In the genomic region with DNA sequence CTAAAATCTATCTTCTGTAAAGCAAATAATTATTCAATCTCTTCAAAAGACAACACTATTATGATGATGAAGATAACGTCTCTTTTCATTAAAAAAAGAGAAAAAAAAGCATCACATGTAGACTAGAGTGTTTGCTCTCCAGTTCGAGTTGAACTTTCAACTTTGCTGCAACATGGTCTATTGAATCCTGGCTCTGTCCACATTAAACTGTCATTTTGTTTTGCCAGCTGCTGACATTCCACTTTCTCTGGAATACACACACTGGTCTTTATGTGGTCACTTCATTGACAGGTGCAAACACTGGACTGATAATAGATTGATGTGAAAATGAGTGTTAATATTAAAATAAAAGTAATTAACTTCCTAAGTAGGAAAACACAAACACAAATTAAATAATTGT, we compare ENCODE assay signal across 20 cellular contexts.
"Had no signal": no experiment of that assay in that cellular context is flagged by ENCODE, and none has a peak within 500 bp of the region (broad histone marks: within the 10 kb centered on the region; RNA-seq: fewer than 3 reads in every experiment).

No MANE protein-coding gene starts in this region.

- FAIRE-seq: colon, urothelium cell line had no signal

- H3K36me3 ChIP-seq: brain microvascular endothelial cell, lower lobe of right lung, neutrophil, thyroid gland had no signal

- ATAC-seq: activated CD4-positive, CD25-positive, alpha-beta regulatory T cell treated with anti-CD3 and anti-CD28 coated beads, Interleukin-2, amount 50 U/mL, for 24 hours; activated T-cell treated with anti-CD3 and anti-CD28 coated beads, Interleukin-2, amount 50 U/mL, for 4 hours; lower lobe of right lung; natural killer cell treated with Interleukin-12 subunit alpha and Interleukin-12 subunit beta and Interleukin-15 and Interleukin-18, amount 100 ng/mL, for 72 hours had no signal

- H3K27ac Mint-ChIP-seq: activated CD4-positive, alpha-beta T cell treated with anti-CD3 and anti-CD28 coated beads, Interleukin-2, amount 10 ng/mL, durations not matched to agents 7 days and 5 days; endodermal cell; natural killer cell treated with Interleukin-12 subunit alpha and Interleukin-12 subunit beta and Interleukin-15 and Interleukin-18, amount 100 ng/mL, for 72 hours had no signal

- H3K9me3 ChIP-seq: lower lobe of right lung, neutrophil, thyroid gland had no signal

- H3K4me1 ChIP-seq: lower lobe of right lung, thyroid gland had no signal

- DNase-seq: activated CD4-positive, alpha-beta T cell treated with anti-CD3 and anti-CD28 coated beads, Interleukin-2, amount 10 ng/mL, durations not matched to agents 7 days and 5 days; activated CD8-positive, alpha-beta memory T cell treated with anti-CD3 and anti-CD28 coated beads, Interleukin-2, amount 50 U/mL, for 4 hours; activated effector memory CD4-positive, alpha-beta T cell treated with Interleukin-2 at 50 U/mL for 16 hours; activated naive CD4-positive, alpha-beta T cell treated with anti-CD3 and anti-CD28 coated beads, Interleukin-2, amount 50 U/mL, for 16 hours; activated T-cell treated with anti-CD3 and anti-CD28 coated beads, Interleukin-2, amount 50 U/mL, for 4 hours; aorta; brain microvascular endothelial cell; central memory CD4-positive, alpha-beta T cell; endodermal cell; foreskin fibroblast; lower lobe of right lung; stimulated activated CD8-positive, alpha-beta memory T cell treated with anti-CD3 and anti-CD28 coated beads, Interleukin-4, amount 100 ng/mL, for 48 hours; stimulated activated naive CD4-positive, alpha-beta T cell treated with Interleukin-2 at 50 U/mL for 16 hours; thyroid gland had no signal

- H3K36me3 Mint-ChIP-seq: natural killer cell treated with Interleukin-12 subunit alpha and Interleukin-12 subunit beta and Interleukin-15 and Interleukin-18, amount 100 ng/mL, for 72 hours had no signal

- H3K4me3 Mint-ChIP-seq: activated CD4-positive, alpha-beta T cell treated with anti-CD3 and anti-CD28 coated beads, Interleukin-2, amount 10 ng/mL, durations not matched to agents 7 days and 5 days; activated T-cell treated with anti-CD3 and anti-CD28 coated beads, Interleukin-2, amount 50 U/mL, for 4 hours; endodermal cell; natural killer cell treated with Interleukin-12 subunit alpha and Interleukin-12 subunit beta and Interleukin-15 and Interleukin-18, amount 100 ng/mL, for 72 hours had no signal

- H3K27me3 ChIP-seq: brain microvascular endothelial cell, neutrophil, thyroid gland had no signal

- H3K9me3 Mint-ChIP-seq: activated CD4-positive, alpha-beta T cell treated with anti-CD3 and anti-CD28 coated beads, Interleukin-2, amount 10 ng/mL, durations not matched to agents 7 days and 5 days; natural killer cell treated with Interleukin-12 subunit alpha and Interleukin-12 subunit beta and Interleukin-15 and Interleukin-18, amount 100 ng/mL, for 72 hours had no signal

- H3K4me1 Mint-ChIP-seq: activated CD4-positive, alpha-beta T cell treated with anti-CD3 and anti-CD28 coated beads, Interleukin-2, amount 10 ng/mL, durations not matched to agents 7 days and 5 days; endodermal cell had no signal

- H3K4me3 ChIP-seq: lower lobe of right lung, thyroid gland had no signal

- H3K27ac ChIP-seq: brain microvascular endothelial cell, epithelial cell of prostate, lower lobe of right lung, neutrophil, thyroid gland had no signal
